1 cellular context compared by ENCODE assay signal in genomic region chr3:29311805-29312204, GRCh38.
TF ChIP-seq lines count a peak whose summit lies in the region.

No MANE protein-coding gene starts in this region.

TF ChIP-seq in SK-N-SH, 30 proteins besides CTCF, POLR2A, EP300 and RAD21 (continued from another document):
- no peak for TF ChIP-seq REST (IDR thresholded peaks at IDR 0.05; ENCODE audit: low read depth, low read length)
- TF ChIP-seq, protein P1, sequence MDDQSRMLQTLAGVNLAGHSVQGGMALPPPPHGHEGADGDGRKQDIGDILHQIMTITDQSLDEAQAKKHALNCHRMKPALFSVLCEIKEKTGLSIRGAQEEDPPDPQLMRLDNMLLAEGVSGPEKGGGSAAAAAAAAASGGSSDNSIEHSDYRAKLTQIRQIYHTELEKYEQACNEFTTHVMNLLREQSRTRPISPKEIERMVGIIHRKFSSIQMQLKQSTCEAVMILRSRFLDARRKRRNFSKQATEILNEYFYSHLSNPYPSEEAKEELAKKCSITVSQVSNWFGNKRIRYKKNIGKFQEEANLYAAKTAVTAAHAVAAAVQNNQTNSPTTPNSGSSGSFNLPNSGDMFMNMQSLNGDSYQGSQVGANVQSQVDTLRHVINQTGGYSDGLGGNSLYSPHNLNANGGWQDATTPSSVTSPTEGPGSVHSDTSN (IDR thresholded peaks at IDR 0.05): no peak
- no peak for TF ChIP-seq YY1 (IDR thresholded peaks at IDR 0.05; ENCODE audit: low read depth)
- no peak for TF ChIP-seq NRF1 (IDR thresholded peaks at IDR 0.05; ENCODE audit: low read depth, low read length)
- TF ChIP-seq MXI1 (IDR thresholded peaks at IDR 0.05; ENCODE audit: low read depth, low read length): no peak
- TF ChIP-seq, protein P2, sequence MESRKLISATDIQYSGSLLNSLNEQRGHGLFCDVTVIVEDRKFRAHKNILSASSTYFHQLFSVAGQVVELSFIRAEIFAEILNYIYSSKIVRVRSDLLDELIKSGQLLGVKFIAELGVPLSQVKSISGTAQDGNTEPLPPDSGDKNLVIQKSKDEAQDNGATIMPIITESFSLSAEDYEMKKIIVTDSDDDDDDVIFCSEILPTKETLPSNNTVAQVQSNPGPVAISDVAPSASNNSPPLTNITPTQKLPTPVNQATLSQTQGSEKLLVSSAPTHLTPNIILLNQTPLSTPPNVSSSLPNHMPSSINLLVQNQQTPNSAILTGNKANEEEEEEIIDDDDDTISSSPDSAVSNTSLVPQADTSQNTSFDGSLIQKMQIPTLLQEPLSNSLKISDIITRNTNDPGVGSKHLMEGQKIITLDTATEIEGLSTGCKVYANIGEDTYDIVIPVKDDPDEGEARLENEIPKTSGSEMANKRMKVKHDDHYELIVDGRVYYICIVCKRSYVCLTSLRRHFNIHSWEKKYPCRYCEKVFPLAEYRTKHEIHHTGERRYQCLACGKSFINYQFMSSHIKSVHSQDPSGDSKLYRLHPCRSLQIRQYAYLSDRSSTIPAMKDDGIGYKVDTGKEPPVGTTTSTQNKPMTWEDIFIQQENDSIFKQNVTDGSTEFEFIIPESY (IDR thresholded peaks at IDR 0.05; ENCODE audit: borderline replicate concordance, low read depth): no peak
- TF ChIP-seq JUND (IDR thresholded peaks at IDR 0.05): no peak
